Comparison of ENCODE assay signal across 10 cellular contexts in the genomic region with DNA sequence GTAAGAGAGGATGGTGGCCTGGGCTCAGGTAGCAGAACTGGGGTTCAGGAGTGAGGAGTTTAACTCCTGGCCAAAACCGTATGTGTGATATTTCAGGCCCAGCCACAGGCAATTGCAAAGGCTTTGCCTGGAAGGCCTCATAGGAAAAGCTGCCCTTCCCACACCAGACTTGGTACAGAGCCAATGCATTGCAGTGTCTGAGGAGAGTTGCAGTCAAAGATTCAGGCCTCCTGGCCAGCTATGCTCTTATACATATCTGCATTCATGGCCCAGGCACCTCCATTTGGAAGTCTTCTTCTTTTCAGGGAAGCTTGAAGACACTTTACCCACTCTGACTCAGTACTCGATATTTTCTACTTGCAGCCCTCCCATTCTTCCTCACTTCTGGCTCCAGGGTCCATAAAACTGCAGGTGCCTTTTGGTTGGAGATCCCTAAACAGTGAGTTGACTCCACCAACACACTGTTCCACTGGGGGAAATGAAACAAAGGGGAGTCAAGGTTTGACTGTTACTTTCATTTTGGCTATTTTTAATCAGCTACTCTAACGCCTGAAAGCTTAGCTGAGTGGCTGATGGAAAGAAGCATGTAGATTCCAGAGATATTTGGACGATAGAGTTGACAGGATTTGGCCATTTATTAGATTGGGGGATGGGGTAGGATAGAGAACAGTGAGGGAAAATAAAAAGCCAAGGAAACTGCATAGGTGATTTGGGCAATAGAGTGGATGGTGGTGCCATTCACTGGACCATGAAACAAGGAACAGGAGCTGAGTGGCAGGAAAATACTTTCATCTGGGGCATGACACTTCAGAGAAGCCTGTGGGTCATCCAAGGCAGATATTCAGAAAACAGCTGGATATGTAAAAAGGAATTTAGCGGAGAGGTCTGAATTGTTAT. TPM values are rescaled to one million over a fixed set of nuclear protein-coding genes. Genes with fewer than 3 reads are reported as not detected.
A peak's percentile ranks its signal among the peaks of the same experiment; 100 is the strongest.
DNase-seq lines count a peak whose midpoint lies in the region; ATAC-seq and TF ChIP-seq lines count a peak whose summit lies in the region.
"Had no signal": no experiment of that assay in that cellular context is flagged by ENCODE, and none has a peak within 500 bp of the region (broad histone marks: within the 10 kb centered on the region; RNA-seq: fewer than 3 reads in every experiment).

No MANE protein-coding gene starts in this region.

- peaks cover 6% of the 10 kb centered on the region for H3K4me1 Mint-ChIP-seq in stimulated activated effector memory CD8-positive, alpha-beta T cell treated with anti-CD3 and anti-CD28 coated beads, Interleukin-12 subunit alpha, Interleukin-12 subunit beta, amount 100 ng/mL, for 72 hours
- no peaks in the 10 kb centered on the region for H3K4me1 Mint-ChIP-seq in CD8-positive, alpha-beta T cell (ENCODE audit: low read depth)

- peaks cover 7% of the 10 kb centered on the region for H3K4me1 ChIP-seq in MM.1S (ENCODE audit: low read length)
- H3K4me1 ChIP-seq in CD8-positive, alpha-beta T cell (ENCODE audit: insufficient read depth, low read length): no peaks in the 10 kb centered on the region

- H3K79me2 ChIP-seq in MM.1S (ENCODE audit: low read length): no peaks in the 10 kb centered on the region

- no peak overlapping the region for H3K9ac ChIP-seq in MM.1S (ENCODE audit: low read length)

- H3K27ac ChIP-seq in MM.1S (ENCODE audit: low read length): no peak overlapping the region
- H3K27ac ChIP-seq in CD8-positive, alpha-beta T cell (ENCODE audit: low read depth, low read length): no peak overlapping the region

- peaks cover 30% of the 10 kb centered on the region for H3K27me3 Mint-ChIP-seq in CD8-positive, alpha-beta T cell (ENCODE audit: low read depth)

- no peak overlapping the region for H3K4me3 Mint-ChIP-seq in stimulated activated effector memory CD8-positive, alpha-beta T cell treated with anti-CD3 and anti-CD28 coated beads, Interleukin-12 subunit alpha, Interleukin-12 subunit beta, amount 100 ng/mL, for 72 hours
- no peak overlapping the region for H3K4me3 Mint-ChIP-seq in CD8-positive, alpha-beta T cell
- H3K4me3 Mint-ChIP-seq: GM23338 had no signal

- H3K27ac Mint-ChIP-seq in stimulated activated effector memory CD8-positive, alpha-beta T cell treated with anti-CD3 and anti-CD28 coated beads, Interleukin-12 subunit alpha, Interleukin-12 subunit beta, amount 100 ng/mL, for 72 hours: no peak overlapping the region
- H3K27ac Mint-ChIP-seq in CD8-positive, alpha-beta T cell: no peak overlapping the region
- H3K27ac Mint-ChIP-seq: GM23338 had no signal

- no peaks in the 10 kb centered on the region for H3K36me3 Mint-ChIP-seq in stimulated activated effector memory CD8-positive, alpha-beta T cell treated with anti-CD3 and anti-CD28 coated beads, Interleukin-12 subunit alpha, Interleukin-12 subunit beta, amount 100 ng/mL, for 72 hours
- H3K36me3 Mint-ChIP-seq in CD8-positive, alpha-beta T cell: no peaks in the 10 kb centered on the region

- H3K36me3 ChIP-seq in MM.1S (replicated peaks; ENCODE audit: insufficient read depth, low read length): no peaks in the 10 kb centered on the region
- no peaks in the 10 kb centered on the region for H3K36me3 ChIP-seq in CD8-positive, alpha-beta T cell (ENCODE audit: insufficient read depth, low read length)

- no peaks in the 10 kb centered on the region for H4K20me1 ChIP-seq in MM.1S (ENCODE audit: insufficient read depth, low read length)

- CTCF ChIA-PET in CD8-positive, alpha-beta T cell (lab: Charles Lee): interaction anchor here (0.5 to 1.0 kb wide), 2 partner anchors 10 to 548 kb away, joined by 3 read pairs; no protein-coding TSS in a partner anchor

- no peaks in the 10 kb centered on the region for H3K9me3 Mint-ChIP-seq in stimulated activated effector memory CD8-positive, alpha-beta T cell treated with anti-CD3 and anti-CD28 coated beads, Interleukin-12 subunit alpha, Interleukin-12 subunit beta, amount 100 ng/mL, for 72 hours
- no peaks in the 10 kb centered on the region for H3K9me3 Mint-ChIP-seq in CD8-positive, alpha-beta T cell

- H2AFZ ChIP-seq in MM.1S (ENCODE audit: low read length): peak overlapping the region; percentile 44

- DNase-seq in MM.1S (peak; percentile 34), iPS-NIHi11 (ENCODE audit: low spot score) (no peak), occipital lobe (lab: John Stamatoyannopoulos, UW) (no peak), SKM-1 (lab: John Stamatoyannopoulos, UW; ENCODE audit: unreplicated experiment) (no peak)
- DNase-seq in stimulated activated effector memory CD8-positive, alpha-beta T cell treated with anti-CD3 and anti-CD28 coated beads, Interleukin-12 subunit alpha, Interleukin-12 subunit beta, amount 100 ng/mL, for 72 hours (ENCODE audit: low spot score in 2 of 2): no peak
- no peak for DNase-seq in CD8-positive, alpha-beta T cell
- DNase-seq: NCI-H526 had no signal

- no peaks in the 10 kb centered on the region for H3F3A ChIP-seq in MM.1S (ENCODE audit: insufficient read depth, low read length)

- H3K4me3 ChIP-seq in MM.1S (ENCODE audit: low read length): no peak overlapping the region
- no peak overlapping the region for H3K4me3 ChIP-seq in CD8-positive, alpha-beta T cell (ENCODE audit: low read depth, low read length)
- H3K4me3 ChIP-seq: GM23338 had no signal

- H3K4me2 ChIP-seq in MM.1S (ENCODE audit: low read depth, low read length): peak overlapping the region; percentile 30; the same call in 1 of the 2 replicates
- H3K4me2 ChIP-seq: GM23338 had no signal

- ATAC-seq in GM18909 (IDR thresholded peaks at IDR 0.05; ENCODE audit: poor library complexity, unreplicated experiment): peak; percentile 96
- peak; percentile 96 for ATAC-seq in HG02642 (IDR thresholded peaks at IDR 0.05; ENCODE audit: poor library complexity, unreplicated experiment)
- ATAC-seq in stimulated activated effector memory CD8-positive, alpha-beta T cell treated with anti-CD3 and anti-CD28 coated beads, Interleukin-12 subunit alpha, Interleukin-12 subunit beta, amount 100 ng/mL, for 72 hours: peak; percentile 31
- no peak for ATAC-seq in CD8-positive, alpha-beta T cell
- ATAC-seq: GM23338 had no signal

- intact Hi-C loops in CD8-positive, alpha-beta T cell (cut with DNase I, micrococcal nuclease): no loop called here

- TF ChIP-seq CTCF in MM.1S (IDR thresholded peaks at IDR 0.05; ENCODE audit: low read length): no peak
- TF ChIP-seq CTCF in CD8-positive, alpha-beta T cell (IDR thresholded peaks at IDR 0.05): no peak

- no peaks in the 10 kb centered on the region for H3K9me3 ChIP-seq in MM.1S (replicated peaks; ENCODE audit: insufficient read depth, low read length)
- H3K9me3 ChIP-seq in CD8-positive, alpha-beta T cell (ENCODE audit: low read length): no peaks in the 10 kb centered on the region

- POLR2A ChIA-PET in CD8-positive, alpha-beta T cell (lab: Charles Lee): no interaction called here

- H3K9me2 ChIP-seq in MM.1S (replicated peaks; ENCODE audit: insufficient read depth, low read length): no peaks in the 10 kb centered on the region

- H3K27me3 ChIP-seq in MM.1S (replicated peaks; ENCODE audit: insufficient read depth, low read length): no peaks in the 10 kb centered on the region
- H3K27me3 ChIP-seq in CD8-positive, alpha-beta T cell (ENCODE audit: insufficient read depth, low read length): no peaks in the 10 kb centered on the region

RNA-seq across cellular contexts. Expression of a gene that starts 30.6 kb away (rescaled TPM):
- 20.7 TPM for total RNA-seq in occipital lobe
- total RNA-seq in CD8-positive, alpha-beta T cell: not detected
- total RNA-seq: GM23338 had no signal

Comparison
In these comparisons a context has a peak if more than half of its experiments do, and no peak if none do; other contexts are left out.
1. RNA of a gene that starts 30.6 kb away (total RNA-seq): 20.7 TPM in occipital lobe (single experiment); not detected in CD8-positive, alpha-beta T cell; every median in the first group is over 10 times any median in the second.